ENCODE assay signal across 8 cellular contexts in the genomic region with DNA sequence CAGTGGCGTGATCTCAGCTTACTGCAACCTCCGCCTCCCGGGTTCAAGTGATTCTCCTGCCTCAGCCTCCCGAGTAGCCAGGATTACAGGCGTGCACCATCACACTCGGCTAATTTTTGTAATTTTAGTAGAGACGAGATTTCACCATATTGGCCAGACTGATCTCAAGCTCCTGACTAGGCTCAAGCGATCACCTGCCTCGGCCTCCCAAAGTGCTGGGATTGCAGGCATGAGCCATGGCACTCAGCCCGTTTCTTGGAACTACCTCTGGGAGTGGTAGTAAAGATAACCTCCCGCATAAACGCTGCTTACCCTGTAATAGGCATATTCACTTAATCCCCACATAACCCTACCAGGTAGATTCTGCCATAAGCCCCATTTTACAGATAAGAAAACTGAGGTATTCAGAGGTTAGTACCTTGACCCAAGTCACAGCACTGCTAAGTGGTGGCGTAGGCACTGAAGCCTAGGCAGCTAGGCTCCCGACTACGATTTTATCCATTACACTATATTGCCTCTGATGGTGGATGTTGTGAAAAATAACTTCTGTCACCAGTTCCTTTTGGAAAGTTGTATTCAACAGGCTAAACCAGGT.
"Had no signal": no experiment of that assay in that cellular context is flagged by ENCODE, and none has a peak within 500 bp of the region (broad histone marks: within the 10 kb centered on the region; RNA-seq: fewer than 3 reads in every experiment).

No MANE protein-coding gene starts in this region.

- H3K4me1 ChIP-seq: HAP-1 had no signal

- H2AFZ ChIP-seq: GM23338 had no signal

- ATAC-seq: GM23338, HCT116 had no signal

- H3K36me3 ChIP-seq: HAP-1 had no signal

- H3K4me2 ChIP-seq: GM23338 had no signal

- H3K4me3 ChIP-seq: GM23338, HAP-1 had no signal

- H3K9me3 ChIP-seq: HAP-1 had no signal

- H3K27ac ChIP-seq: HL-60 had no signal

- DNase-seq: H7, HFFc6, IMR-90, KBM-7 had no signal
